Comparison of ENCODE assay signal across 1 cellular context in the genomic region with DNA sequence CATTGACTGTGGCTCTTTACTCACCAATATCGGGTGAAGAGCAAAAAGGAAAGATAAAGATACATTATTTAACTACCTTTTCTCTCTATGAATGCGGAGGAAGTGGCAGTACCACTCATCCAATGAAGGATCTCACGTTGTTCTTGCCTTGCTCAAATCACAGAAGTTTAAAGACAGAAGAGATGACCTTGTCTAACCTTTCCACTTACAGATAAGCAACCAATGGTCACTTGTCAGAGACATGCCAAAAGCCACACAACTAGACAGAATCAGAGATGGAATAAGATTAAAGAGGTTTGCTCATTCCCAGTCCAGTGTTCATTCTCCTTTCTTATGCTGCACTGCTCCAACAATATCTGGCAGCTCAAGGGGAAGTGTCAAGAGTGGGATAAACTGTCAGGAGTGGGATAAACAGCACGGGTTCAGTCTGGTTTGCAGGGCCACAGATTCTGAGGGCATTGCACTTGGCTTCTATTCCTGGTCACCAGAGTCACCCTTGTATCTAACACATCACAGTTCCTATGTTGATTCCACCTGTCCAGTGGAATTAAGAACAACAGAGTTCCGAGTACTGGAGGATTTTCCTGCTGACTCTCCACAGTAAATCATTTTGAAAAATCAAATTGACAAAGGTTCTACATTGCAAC.
TF ChIP-seq lines count a peak whose summit lies in the region.

No MANE protein-coding gene starts in this region.

TF ChIP-seq in HepG2, 621 proteins besides CTCF, POLR2A, EP300 and RAD21:
- TF ChIP-seq ZNF556 (CRISPR knock-in tag; IDR thresholded peaks at IDR 0.05; ENCODE audit: borderline replicate concordance) (no peak), GFI1 (CRISPR knock-in tag; IDR thresholded peaks at IDR 0.05; ENCODE audit: borderline replicate concordance) (peak; percentile 61)
